ENCODE assay signal across 8 cellular contexts in genomic region chr7:66628361-66629221, GRCh38. TPM values are rescaled to one million over a fixed set of nuclear protein-coding genes. Genes with fewer than 3 reads are reported as not detected.
A peak's percentile ranks its signal among the peaks of the same experiment; 100 is the strongest.
DNase-seq lines count a peak whose midpoint lies in the region; ATAC-seq lines count a peak whose summit lies in the region.

TSS of gene KCTD7 (plus strand) at chr7:66628881. CDS start at chr7:66629065, 184 bp downstream.

- no peaks in the 10 kb centered on the region for H3K27me3 ChIP-seq in effector memory CD4-positive, alpha-beta T cell (replicated peaks; ENCODE audit: control insufficient read depth, insufficient read depth, low read length, poor library complexity, severe bottlenecking)

- H3K4me1 Mint-ChIP-seq in memory B cell: peaks cover 38% of the 10 kb centered on the region

- H3K27ac Mint-ChIP-seq in memory B cell: peak within 1 kb of the TSS; percentile 86

- H3K36me3 Mint-ChIP-seq in memory B cell: peaks cover 5% of the 10 kb centered on the region

- H3K36me3 ChIP-seq in effector memory CD4-positive, alpha-beta T cell (ENCODE audit: control insufficient read depth, insufficient read depth, low read length): no peaks in the 10 kb centered on the region

- ATAC-seq in GM21367 (IDR thresholded peaks at IDR 0.05; ENCODE audit: unreplicated experiment) (peak; percentile 86), memory B cell (ENCODE audit: low read depth) (peak; percentile 84)

- peaks cover 36% of the 10 kb centered on the region for H3K4me1 ChIP-seq in effector memory CD4-positive, alpha-beta T cell (ENCODE audit: control insufficient read depth, insufficient read depth, low read length, poor library complexity, severe bottlenecking)

- H3K27me3 Mint-ChIP-seq in memory B cell: no peaks in the 10 kb centered on the region

- H3K4me3 ChIP-seq in effector memory CD4-positive, alpha-beta T cell (ENCODE audit: insufficient read depth, low read depth, low read length, poor library complexity, severe bottlenecking): peak within 1 kb of the TSS; percentile 90

- H3K27ac ChIP-seq in effector memory CD4-positive, alpha-beta T cell (ENCODE audit: insufficient read depth, low read length, poor library complexity, severe bottlenecking): peak within 1 kb of the TSS; percentile 89

- H3K9me3 ChIP-seq in effector memory CD4-positive, alpha-beta T cell (ENCODE audit: control insufficient read depth, low read length): no peaks in the 10 kb centered on the region

- DNase-seq in COLO829 (ENCODE audit: low spot score) (peak; percentile 99), HT1080 (ENCODE audit: low read depth) (peak; percentile 99), NOMO-1 (lab: John Stamatoyannopoulos, UW; ENCODE audit: unreplicated experiment in 2 of 2) (peak; percentile 96 to 99), memory B cell (ENCODE audit: low spot score in 2 of 2) (peak; percentile 89 to 96)
- DNase-seq in activated CD8-positive, alpha-beta memory T cell treated with anti-CD3 and anti-CD28 coated beads for 4 hours (ENCODE audit: low read depth in 2 of 2): peak; percentile 87 to 90
- peak; percentile 93 to 94 (median 93) for DNase-seq in effector memory CD4-positive, alpha-beta T cell
- peak; percentile 89 for DNase-seq in stimulated activated CD8-positive, alpha-beta memory T cell treated with anti-CD3 and anti-CD28 coated beads, Interleukin-12 subunit alpha, Interleukin-12 subunit beta, amount 100 ng/mL, for 1 hour (ENCODE audit: low read depth)

- peak within 1 kb of the TSS; percentile 84 for H3K4me3 Mint-ChIP-seq in memory B cell

- no peaks in the 10 kb centered on the region for H3K9me3 Mint-ChIP-seq in memory B cell

RNA-seq across cellular contexts. Expression of gene KCTD7, which starts in this region (rescaled TPM):
- total RNA-seq in HT1080 (2014; rRNA removed; shearing (Covaris generic)): 5.4 and 10.9 TPM in 2 replicates
- 4.3 and 4.8 TPM in 2 replicates for polyA plus RNA-seq in HT1080 (2015; cell fraction: cytosol; rRNA removed)
- 15.0 and 16.2 TPM in 2 replicates for polyA plus RNA-seq in HT1080 (2015; cell fraction: nucleus; rRNA removed)

Comparison
In these comparisons a context has a peak if more than half of its experiments do, and no peak if none do; other contexts are left out.
1. Peak in every context shown above with its lines: DNase-seq, ATAC-seq, H3K4me3 ChIP-seq and H3K27ac ChIP-seq.